Comparison of ENCODE assay signal across 8 cellular contexts in the genomic region with DNA sequence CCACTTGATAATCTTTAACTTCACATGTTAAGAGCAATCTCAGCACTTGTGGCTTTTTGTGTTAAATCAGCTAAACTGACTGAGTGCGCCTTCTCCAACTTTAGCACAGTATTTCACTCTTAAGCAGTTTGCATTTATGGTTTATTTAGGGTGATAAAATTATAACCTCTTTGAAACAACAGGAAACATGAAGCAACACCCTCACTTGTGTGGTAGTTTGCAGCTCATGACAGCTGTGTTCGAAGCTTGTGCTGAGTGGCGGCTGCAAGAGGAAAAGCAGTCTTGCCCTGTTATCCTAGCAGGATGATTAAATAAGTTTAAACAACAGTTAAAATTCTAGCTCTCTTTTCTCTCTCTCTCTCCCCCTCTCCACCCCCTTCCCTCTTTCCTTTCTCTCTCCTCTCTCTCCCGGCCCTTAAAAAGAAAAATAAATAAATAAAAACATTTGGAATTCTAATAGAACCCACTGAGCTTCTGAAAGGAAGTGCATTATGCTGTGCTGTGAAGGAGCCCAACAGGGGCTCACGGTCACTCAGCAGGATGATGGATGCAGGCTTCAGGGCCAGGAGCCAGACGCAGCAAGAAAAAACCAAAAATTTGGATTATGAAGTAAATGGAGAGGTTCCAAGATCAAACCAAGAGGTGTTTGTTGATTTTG. TPM values are rescaled to one million over a fixed set of nuclear protein-coding genes. Genes with fewer than 3 reads are reported as not detected.
A peak's percentile ranks its signal among the peaks of the same experiment; 100 is the strongest.
DNase-seq lines count a peak whose midpoint lies in the region; ATAC-seq, FAIRE-seq and TF ChIP-seq lines count a peak whose summit lies in the region.

No MANE protein-coding gene starts in this region.

- TF ChIP-seq POLR2A in H1 (IDR thresholded peaks at IDR 0.05; ENCODE audit: control extremely low read depth in 1 of 2, low read depth in 2 of 2, low read length in 2 of 2), result no peak
- TF ChIP-seq POLR2A in gastrocnemius medialis (IDR thresholded peaks at IDR 0.05), result peak in 1 of 2 donors; percentile 15

- H2BK15ac ChIP-seq in H1 (ENCODE audit: low read length), result no peak overlapping the region

- no peaks in the 10 kb centered on the region for H3K9me3 ChIP-seq in H1 (ENCODE audit: insufficient read depth in 2 of 2, low read depth in 1 of 2, low read length in 1 of 2)
- H3K9me3 ChIP-seq in gastrocnemius medialis, result no peaks in the 10 kb centered on the region

- TF ChIP-seq RAD21 in H1 (IDR thresholded peaks at IDR 0.05 in 1 of 2, conservative IDR thresholded peaks at IDR 0.05 in 1 of 2; ENCODE audit: low read depth in 2 of 2, low read length in 2 of 2), result no peak

- 0 out of 4 replicates have a peak, but pooled peaks cover under 1 to 1% of the 10 kb centered on the region in 2 experiments for H3K79me2 ChIP-seq in H1 (ENCODE audit: control insufficient read depth in 1 of 2, insufficient read depth in 2 of 2, low read length in 2 of 2)

- H3K27me3 ChIP-seq in H1 (replicated peaks in 1 of 4; ENCODE audit: control insufficient read depth in 3 of 4, extremely low read depth in 1 of 4, insufficient read depth in 3 of 4, low read length in 3 of 4), result no peaks in the 10 kb centered on the region
- H3K27me3 ChIP-seq in gastrocnemius medialis, result no peaks in the 10 kb centered on the region

- CTCF ChIA-PET in H1 (lab: Charles Lee; ENCODE audit: partially characterized antibody), result no interaction called here

- no peak overlapping the region for H4K5ac ChIP-seq in H1 (ENCODE audit: insufficient read length, low read depth, low read length)

- no peak overlapping the region for H3K14ac ChIP-seq in H1 (ENCODE audit: insufficient read length)

- DNase-seq in SIG-M5 treated with dmso at 0.1 percent for 504 hours (lab: John Stamatoyannopoulos, UW; ENCODE audit: unreplicated experiment) (peak; percentile 33), SIG-M5 (lab: John Stamatoyannopoulos, UW) (no peak), RPMI8226 (peak; percentile 88), H1 (ENCODE audit: low read depth in 1 of 2, low spot score in 2 of 2) (no peak), gastrocnemius medialis (no peak), RCC 7860 (ENCODE audit: low spot score) (no peak), HT-29 (ENCODE audit: low spot score) (no peak)

- H3K18ac ChIP-seq in H1 (ENCODE audit: extremely low read depth, low read length), result no peak overlapping the region

- no peak overlapping the region for H2BK5ac ChIP-seq in H1 (ENCODE audit: low read depth, low read length)

- peaks cover 10% of the 10 kb centered on the region for H3K79me1 ChIP-seq in H1 (ENCODE audit: low read depth, low read length)

- no peak overlapping the region for H2AK5ac ChIP-seq in H1 (ENCODE audit: low read depth, low read length)

- peak overlapping the region; percentile 35 to 52; a peak in 2 of 4 replicates for H3K4me2 ChIP-seq in H1 (ENCODE audit: insufficient read depth in 1 of 2, low read depth in 2 of 2, low read length in 2 of 2)

- peaks cover 3 to 14% of the 10 kb centered on the region in 2 experiments for H4K20me1 ChIP-seq in H1 (replicated peaks in 1 of 2; ENCODE audit: control insufficient read depth in 1 of 2, insufficient read depth in 2 of 2, low read length in 2 of 2)

- ATAC-seq in gastrocnemius medialis, result no peak
- no peak for ATAC-seq in HG02610 (IDR thresholded peaks at IDR 0.05; ENCODE audit: unreplicated experiment)

- H4K91ac ChIP-seq in H1 (replicated peaks; ENCODE audit: insufficient read length, low read length), result no peak overlapping the region

- in situ Hi-C loops in gastrocnemius medialis (cut with MboI; ENCODE audit: low sequenced_read_pairs in 4 of 4), result no loop called here

- POLR2A ChIA-PET in H1 (lab: Charles Lee; ENCODE audit: partially characterized antibody), result interaction anchor here (0.6 to 2.2 kb wide), 6 partner anchors 8 to 86 kb away, joined by 3 to 5 read pairs (median 3); no protein-coding TSS in a partner anchor

- no peak overlapping the region for H2BK120ac ChIP-seq in H1 (replicated peaks; ENCODE audit: low read depth, low read length)

- H3K4me1 ChIP-seq in H1 (replicated peaks in 1 of 4; ENCODE audit: control insufficient read depth in 3 of 4, insufficient read depth in 4 of 4, low read length in 3 of 4), result peaks cover 7 to 18% (median 16%) of the 10 kb centered on the region in 4 experiments
- peaks cover 72 to 77% of the 10 kb centered on the region in 2 donors for H3K4me1 ChIP-seq in gastrocnemius medialis

- H2AFZ ChIP-seq in H1 (ENCODE audit: low read length), result no peak overlapping the region

- no peak overlapping the region for H4K8ac ChIP-seq in H1 (ENCODE audit: extremely low read depth, insufficient read depth, low read length)

- H2BK20ac ChIP-seq in H1 (ENCODE audit: low read length), result no peak overlapping the region

- intact Hi-C loops in gastrocnemius medialis (cut with DNase I; ENCODE audit: low total_unique reads), result no loop called here

- H3K23me2 ChIP-seq in H1 (ENCODE audit: low read depth, low read length), result no peaks in the 10 kb centered on the region; the same call in 1 of the 2 replicates

- no peak overlapping the region for H3K56ac ChIP-seq in H1 (replicated peaks; ENCODE audit: insufficient read length, low read depth, low read length)

- TF ChIP-seq CTCF in H1 (IDR thresholded peaks at IDR 0.05; ENCODE audit: control extremely low read depth in 1 of 3, insufficient read depth in 1 of 3, low read depth in 1 of 3, low read length in 3 of 3) (no peak), gastrocnemius medialis (IDR thresholded peaks at IDR 0.05 in 4 of 5, conservative IDR thresholded peaks at IDR 0.05 in 1 of 5) (no peak)

- no peak for FAIRE-seq in H1 (lab: Jason Lieb, UNC)
- FAIRE-seq in RCC 7860 (lab: Jason Lieb, UNC), result no peak

- 51% methylated on average over 6 of the region's 6 CpGs; no CpG with 5 or more reads in 1 of the 2 experiments for WGBS in H1 (ENCODE audit: extremely low coverage in 1 of 2, insufficient coverage in 1 of 2, insufficient read length in 1 of 2, insufficient replicate concordance in 2 of 2, low coverage in 1 of 2, low lambda C conversion rate in 2 of 2, missing lambda C conversion rate in 1 of 2), 2 experiments

- no peak for TF ChIP-seq EP300 in H1 (IDR thresholded peaks at IDR 0.05; ENCODE audit: borderline replicate concordance in 1 of 2, low read depth in 2 of 2, low read length in 2 of 2)

- H3K36me3 ChIP-seq in H1 (ENCODE audit: control insufficient read depth in 2 of 4, insufficient read depth in 4 of 4, low read length in 3 of 4) (peaks cover 0 to 5% (median 0%) of the 10 kb centered on the region in 4 experiments; a peak in 2 of 8 replicates), gastrocnemius medialis (no peaks in the 10 kb centered on the region)

- H2BK12ac ChIP-seq in H1 (ENCODE audit: low read depth, low read length), result no peak overlapping the region

- H3K4me3 ChIP-seq in H1 (ENCODE audit: extremely low read depth in 1 of 4, insufficient read depth in 2 of 4, low read depth in 3 of 4, low read length in 4 of 4) (no peak overlapping the region), gastrocnemius medialis (no peak overlapping the region)

- H3K23ac ChIP-seq in H1 (ENCODE audit: insufficient read length), result no peak overlapping the region

- H3K9ac ChIP-seq in H1 (replicated peaks in 1 of 4; ENCODE audit: extremely low read depth in 1 of 4, low read depth in 3 of 4, low read length in 3 of 4), result peak overlapping the region in 1 of 4 experiments; percentile 44; a peak in 1 of 7 replicates

- no peak overlapping the region for H3K4ac ChIP-seq in H1 (replicated peaks; ENCODE audit: insufficient read length, low read depth, low read length)

- H3K27ac ChIP-seq in H1 (ENCODE audit: low read depth, low read length), result no peak overlapping the region
- H3K27ac ChIP-seq in gastrocnemius medialis, result peak overlapping the region; percentile 85 to 94 (median 92)

TF ChIP-seq in H1, 55 proteins besides CTCF, POLR2A, EP300 and RAD21 (continues in another document):
- TF ChIP-seq FOSL1 (IDR thresholded peaks at IDR 0.05; ENCODE audit: insufficient read depth, low read depth, low read length), result no peak
- TF ChIP-seq SUZ12 (IDR thresholded peaks at IDR 0.05; ENCODE audit: low read length), result no peak

RNA-seq across cellular contexts. Expression of a gene that starts 25.2 kb away (rescaled TPM):
- total RNA-seq in H1 (2021; fragmentation: NEBNext Ultra II Directional; extraction: Animal tissue kit (Norgen Biotek cat#: 25700)), result 89.1 and 91.6 TPM in 2 replicates
- polyA plus RNA-seq in H1 (2011; rRNA removed), result 71.6 and 108 TPM in 2 replicates
- 60.6 TPM for polyA plus RNA-seq in H1 (2011; cell fraction: cytosol; rRNA removed)
- 125 TPM for polyA plus RNA-seq in H1 (2011; cell fraction: nucleus; rRNA removed)
- polyA plus RNA-seq in H1 (2012, experiment 1 of 2), result 47.3 to 67.1 TPM (median 62.3 TPM) in 4 replicates
- 58.0 TPM for polyA plus RNA-seq in H1 (2012, experiment 2 of 2)
- polyA plus RNA-seq in H1 (2013, experiment 1 of 2), result 38.5 TPM
- polyA plus RNA-seq in H1 (2013, experiment 2 of 2), result 34.1 TPM
- 126 and 130 TPM in 2 replicates for polyA minus RNA-seq in H1 (2011; rRNA and poly(A)+ RNA removed)
- 53.8 TPM for polyA minus RNA-seq in H1 (2011; cell fraction: cytosol; rRNA and poly(A)+ RNA removed)
- polyA minus RNA-seq in H1 (2011; cell fraction: nucleus; rRNA and poly(A)+ RNA removed), result 46.3 TPM
- 100 to 1,000 TPM; 224 to 462 (median 396) TPM for total RNA-seq in gastrocnemius medialis
- 72.0 and 81.6 TPM in 2 replicates for total RNA-seq in HT-29 (2014; rRNA removed; shearing (Covaris generic))

RNA-seq across cellular contexts. Expression of a gene that starts 49.6 kb away (rescaled TPM):
- 41.1 and 44.9 TPM in 2 replicates for total RNA-seq in H1 (2021; fragmentation: NEBNext Ultra II Directional; extraction: Animal tissue kit (Norgen Biotek cat#: 25700))
- 76.7 and 91.9 TPM in 2 replicates for polyA plus RNA-seq in H1 (2011; rRNA removed)
- polyA plus RNA-seq in H1 (2011; cell fraction: cytosol; rRNA removed), result 72.2 TPM
- 68.9 TPM for polyA plus RNA-seq in H1 (2011; cell fraction: nucleus; rRNA removed)
- 39.2 to 48.0 TPM (median 42.1 TPM) in 4 replicates for polyA plus RNA-seq in H1 (2012, experiment 1 of 2)
- 39.9 TPM for polyA plus RNA-seq in H1 (2012, experiment 2 of 2)
- 40.7 TPM for polyA plus RNA-seq in H1 (2013, experiment 1 of 2)
- polyA plus RNA-seq in H1 (2013, experiment 2 of 2), result 46.2 TPM
- polyA minus RNA-seq in H1 (2011; rRNA and poly(A)+ RNA removed), result 38.6 and 54.2 TPM in 2 replicates
- 47.6 TPM for polyA minus RNA-seq in H1 (2011; cell fraction: cytosol; rRNA and poly(A)+ RNA removed)
- polyA minus RNA-seq in H1 (2011; cell fraction: nucleus; rRNA and poly(A)+ RNA removed), result 39.0 TPM
- 100 to 1,000 TPM in 3 of 4 donors, 10 to 100 TPM in 1; 85.8 to 162 (median 101) TPM for total RNA-seq in gastrocnemius medialis
- 119 and 134 TPM in 2 replicates for total RNA-seq in HT-29 (2014; rRNA removed; shearing (Covaris generic))

RNA-seq across cellular contexts. Expression of a gene that starts 57.9 kb away (rescaled TPM):
- total RNA-seq in H1 (2021; fragmentation: NEBNext Ultra II Directional; extraction: Animal tissue kit (Norgen Biotek cat#: 25700)), result 55.4 and 56.9 TPM in 2 replicates
- 81.6 and 82.0 TPM in 2 replicates for polyA plus RNA-seq in H1 (2011; rRNA removed)
- polyA plus RNA-seq in H1 (2011; cell fraction: cytosol; rRNA removed), result 79.6 TPM
- polyA plus RNA-seq in H1 (2011; cell fraction: nucleus; rRNA removed), result 179 TPM
- 73.0 to 92.1 TPM (median 90.5 TPM) in 4 replicates for polyA plus RNA-seq in H1 (2012, experiment 1 of 2)
- 88.4 TPM for polyA plus RNA-seq in H1 (2012, experiment 2 of 2)
- 59.0 TPM for polyA plus RNA-seq in H1 (2013, experiment 1 of 2)
- 54.2 TPM for polyA plus RNA-seq in H1 (2013, experiment 2 of 2)
- polyA minus RNA-seq in H1 (2011; rRNA and poly(A)+ RNA removed), result 82.6 and 86.4 TPM in 2 replicates
- polyA minus RNA-seq in H1 (2011; cell fraction: cytosol; rRNA and poly(A)+ RNA removed), result 34.8 TPM
- polyA minus RNA-seq in H1 (2011; cell fraction: nucleus; rRNA and poly(A)+ RNA removed), result 64.0 TPM
- 10 to 100 TPM; 57.7 to 73.2 (median 66.1) TPM for total RNA-seq in gastrocnemius medialis
- 147 and 164 TPM in 2 replicates for total RNA-seq in HT-29 (2014; rRNA removed; shearing (Covaris generic))

Comparison
In these comparisons a context has a peak if more than half of its experiments do, and no peak if none do; other contexts are left out.
1. DNase-seq: peak in SIG-M5 treated with dmso at 0.1 percent for 504 hours (single experiment) and RPMI8226 (single experiment); none in SIG-M5 (single experiment), H1 (0 of 2), gastrocnemius medialis (0 of 2), RCC 7860 (single experiment) and HT-29 (single experiment).